7 cellular contexts compared by ENCODE assay signal in the genomic region with DNA sequence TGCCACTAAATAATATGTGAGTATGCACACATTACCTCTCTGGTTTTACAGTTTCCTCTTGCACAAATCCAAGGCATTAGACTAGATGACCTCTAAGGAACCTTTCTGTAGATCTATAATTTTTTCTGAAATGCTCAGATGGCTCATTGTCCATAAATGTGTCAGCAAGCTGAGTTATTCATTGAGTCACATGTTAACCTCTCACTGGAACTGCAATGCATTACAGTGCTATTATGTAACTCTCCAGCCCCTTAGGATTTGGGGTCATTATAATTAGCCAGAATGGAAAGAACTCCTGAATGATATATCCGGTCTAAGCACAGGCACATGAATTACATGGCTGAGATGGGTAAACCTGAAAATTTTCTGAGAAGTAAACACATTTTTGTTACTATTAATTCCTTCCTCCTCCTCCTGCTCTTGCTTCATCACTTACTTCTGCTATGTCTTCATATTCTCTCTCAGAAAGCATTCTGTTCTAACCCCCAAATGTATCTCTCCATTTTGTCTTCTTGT. TPM values are rescaled to one million over a fixed set of nuclear protein-coding genes. Genes with fewer than 3 reads are reported as not detected.
DNase-seq lines count a peak whose midpoint lies in the region; ATAC-seq and TF ChIP-seq lines count a peak whose summit lies in the region.

No MANE protein-coding gene starts in this region.

- TF ChIP-seq POLR2A in spleen (IDR thresholded peaks at IDR 0.05) (no peak), suprapubic skin (IDR thresholded peaks at IDR 0.05) (no peak)

- H3K27me3 ChIP-seq in brain microvascular endothelial cell (replicated peaks) (no peaks in the 10 kb centered on the region), spleen (replicated peaks in 1 of 7) (no peaks in the 10 kb centered on the region), suprapubic skin (no peaks in the 10 kb centered on the region)

- TF ChIP-seq CTCF in brain microvascular endothelial cell (IDR thresholded peaks at IDR 0.05; ENCODE audit: low read depth, low read length, missing control alignments) (no peak), spleen (IDR thresholded peaks at IDR 0.05 in 8 of 11, conservative IDR thresholded peaks at IDR 0.05 in 3 of 11) (no peak), suprapubic skin (IDR thresholded peaks at IDR 0.05) (no peak)

- H3K4me3 ChIP-seq in brain microvascular endothelial cell (ENCODE audit: low read depth, low read length) = no peak overlapping the region
- H3K4me3 ChIP-seq in spleen = no peak overlapping the region
- no peak overlapping the region for H3K4me3 ChIP-seq in suprapubic skin

- H3K27ac ChIP-seq in brain microvascular endothelial cell (peak overlapping the region; percentile 67), spleen (peak overlapping the region in 7 of 8 donors; percentile 3 to 79 (median 67)), suprapubic skin (no peak overlapping the region)

- intact Hi-C loops in spleen (cut with DNase I; ENCODE audit: low total_unique reads) = no loop called here

- no peak for TF ChIP-seq EP300 in suprapubic skin (IDR thresholded peaks at IDR 0.05)

- H3K36me3 ChIP-seq in brain microvascular endothelial cell (replicated peaks) (no peaks in the 10 kb centered on the region), spleen (no peaks in the 10 kb centered on the region), suprapubic skin (no peaks in the 10 kb centered on the region)

- 19 to 69% (median 51%) methylated on average over 1 of the region's 1 CpG for WGBS in spleen, 5 donors
- WGBS in suprapubic skin = 48% methylated on average over 1 of the region's 1 CpG

- DNase-seq in brain microvascular endothelial cell = peak; percentile 64
- DNase-seq in spleen = no peak
- DNase-seq in T-helper 2 cell = no peak
- no peak for DNase-seq in DMS114 treated with DMSO at 0.1 percent for 48 hours (lab: John Stamatoyannopoulos, UW; ENCODE audit: unreplicated experiment)
- DNase-seq in suprapubic skin (ENCODE audit: low spot score in 2 of 2) = no peak

- in situ Hi-C loops in brain microvascular endothelial cell (cut with HindIII; ENCODE audit: low pct_ligation_motif_present, low sequenced_read_pairs) = no loop called here

- H3K9me3 ChIP-seq in spleen (no peaks in the 10 kb centered on the region), suprapubic skin (no peaks in the 10 kb centered on the region)

- H3K4me1 ChIP-seq in spleen (peaks cover 0 to 48% (median 26%) of the 10 kb centered on the region in 6 donors), suprapubic skin (peaks cover 28% of the 10 kb centered on the region)

- ATAC-seq in GM19438 (IDR thresholded peaks at IDR 0.05; ENCODE audit: low read depth, unreplicated experiment) (peak; percentile 51), HG03342 (IDR thresholded peaks at IDR 0.05; ENCODE audit: unreplicated experiment) (peak; percentile 53)

RNA-seq across cellular contexts. Expression of a gene that starts 20.3 kb away (rescaled TPM):
- 10 to 100 TPM; 12.4 to 43.1 (median 19.6) TPM for total RNA-seq in spleen
- 10 to 100 TPM in 2 of 3 donors, 1 to 10 TPM in 1; 8.4 to 15.5 (median 10.8) TPM for polyA plus RNA-seq in spleen
- 1 to 10 TPM; 4.8 to 7.4 (median 6.9) TPM for total RNA-seq in suprapubic skin

RNA-seq across cellular contexts. Expression of a gene that starts 26.3 kb away (rescaled TPM):
- total RNA-seq in spleen (10 to 100 TPM; 40.3 to 90.8 (median 49.9) TPM), suprapubic skin (10 to 100 TPM; 25.0 to 68.2 (median 45.8) TPM)
- polyA plus RNA-seq in spleen = 10 to 100 TPM in 2 of 3 donors, 1 to 10 TPM in 1; 9.3 to 14.3 (median 12.6) TPM
